ENCODE assay signal across 28 cellular contexts in genomic region chr7:140771826-140772225, GRCh38.
"Had no signal": no experiment of that assay in that cellular context is flagged by ENCODE, and none has a peak within 500 bp of the region (broad histone marks: within the 10 kb centered on the region; RNA-seq: fewer than 3 reads in every experiment).

No MANE protein-coding gene starts in this region.

- H3K4me3 Mint-ChIP-seq: activated CD4-positive, alpha-beta memory T cell treated with anti-CD3 and anti-CD28 coated beads, Interleukin-2, amount 10 ng/mL, durations not matched to agents 7 days and 5 days; activated CD4-positive, alpha-beta T cell treated with anti-CD3 and anti-CD28 coated beads for 36 hours; activated naive CD4-positive, alpha-beta T cell treated with anti-CD3 and anti-CD28 coated beads, Interleukin-2, amount 10 ng/mL, durations not matched to agents 7 days and 5 days; activated naive CD8-positive, alpha-beta T cell treated with anti-CD3 and anti-CD28 coated beads for 36 hours; activated T-helper 17 cell treated with anti-CD3 and anti-CD28 coated beads, Interleukin-2, amount 50 U/mL, for 72 hours; T-cell had no signal

- H3K9me3 Mint-ChIP-seq: activated CD4-positive, alpha-beta memory T cell treated with anti-CD3 and anti-CD28 coated beads, Interleukin-2, amount 10 ng/mL, durations not matched to agents 7 days and 5 days; activated naive CD4-positive, alpha-beta T cell treated with anti-CD3 and anti-CD28 coated beads, Interleukin-2, amount 10 ng/mL, durations not matched to agents 7 days and 5 days; activated naive CD8-positive, alpha-beta T cell treated with anti-CD3 and anti-CD28 coated beads for 36 hours; activated T-helper 17 cell treated with anti-CD3 and anti-CD28 coated beads, Interleukin-2, amount 50 U/mL, for 72 hours had no signal

- H3K27me3 ChIP-seq: brain microvascular endothelial cell, cardiac muscle cell had no signal

- H3K4me1 Mint-ChIP-seq: activated CD4-positive, alpha-beta memory T cell treated with anti-CD3 and anti-CD28 coated beads, Interleukin-2, amount 10 ng/mL, durations not matched to agents 7 days and 5 days; activated CD4-positive, alpha-beta T cell treated with anti-CD3 and anti-CD28 coated beads for 36 hours; activated naive CD4-positive, alpha-beta T cell treated with anti-CD3 and anti-CD28 coated beads, Interleukin-2, amount 10 ng/mL, durations not matched to agents 7 days and 5 days; activated naive CD8-positive, alpha-beta T cell treated with anti-CD3 and anti-CD28 coated beads for 36 hours; activated T-helper 17 cell treated with anti-CD3 and anti-CD28 coated beads, Interleukin-2, amount 50 U/mL, for 72 hours; T-cell had no signal

- H3K4me3 ChIP-seq: cardiac muscle cell, SK-N-MC had no signal

- H3K27me3 Mint-ChIP-seq: activated CD4-positive, alpha-beta memory T cell treated with anti-CD3 and anti-CD28 coated beads, Interleukin-2, amount 10 ng/mL, durations not matched to agents 7 days and 5 days; activated CD4-positive, alpha-beta T cell treated with anti-CD3 and anti-CD28 coated beads for 36 hours; activated naive CD4-positive, alpha-beta T cell treated with anti-CD3 and anti-CD28 coated beads, Interleukin-2, amount 10 ng/mL, durations not matched to agents 7 days and 5 days; activated naive CD8-positive, alpha-beta T cell treated with anti-CD3 and anti-CD28 coated beads for 36 hours; activated T-helper 17 cell treated with anti-CD3 and anti-CD28 coated beads, Interleukin-2, amount 50 U/mL, for 72 hours; T-cell had no signal

- DNase-seq: activated CD4-positive, alpha-beta memory T cell treated with anti-CD3 and anti-CD28 coated beads, Interleukin-2, amount 10 ng/mL, durations not matched to agents 7 days and 5 days; activated CD4-positive, alpha-beta T cell treated with anti-CD3 and anti-CD28 coated beads for 36 hours; activated CD4-positive, alpha-beta T cell treated with anti-CD3 and anti-CD28 coated beads, Interleukin-2, amount 50 U/mL, for 1 hour; activated gamma-delta T cell; activated naive CD4-positive, alpha-beta T cell treated with anti-CD3 and anti-CD28 coated beads, Interleukin-2, amount 10 ng/mL, durations not matched to agents 7 days and 5 days; activated naive CD8-positive, alpha-beta T cell treated with anti-CD3 and anti-CD28 coated beads for 36 hours; activated T-cell treated with anti-CD3 and anti-CD28 coated beads for 4 hours; activated T-cell treated with anti-CD3 and anti-CD28 coated beads, Interleukin-2, amount 50 U/mL, for 48 hours; brain microvascular endothelial cell; Karpas-422; MM.1S; NCI-H1105; NCI-H1436; NCI-H1694 treated with DMSO at 0.1 percent for 48 hours; NCI-H2029 treated with DMSO at 0.1 percent for 48 hours; NCI-H345; NCI-H510A; NCI-H526 treated with DMSO at 0.1 percent for 48 hours; NK-92 treated with Interleukin-12 subunit alpha and Interleukin-12 subunit beta, amount 100 ng/mL, for 24 hours; OCI-M1; RPMI8226; T-cell had no signal

- H3K27ac Mint-ChIP-seq: activated CD4-positive, alpha-beta memory T cell treated with anti-CD3 and anti-CD28 coated beads, Interleukin-2, amount 10 ng/mL, durations not matched to agents 7 days and 5 days; activated CD4-positive, alpha-beta T cell treated with anti-CD3 and anti-CD28 coated beads for 36 hours; activated naive CD4-positive, alpha-beta T cell treated with anti-CD3 and anti-CD28 coated beads, Interleukin-2, amount 10 ng/mL, durations not matched to agents 7 days and 5 days; activated naive CD8-positive, alpha-beta T cell treated with anti-CD3 and anti-CD28 coated beads for 36 hours; activated T-helper 17 cell treated with anti-CD3 and anti-CD28 coated beads, Interleukin-2, amount 50 U/mL, for 72 hours; T-cell had no signal

- H3K27ac ChIP-seq: brain microvascular endothelial cell, cardiac muscle cell, SK-N-MC, VCaP had no signal

- ATAC-seq: activated CD4-positive, alpha-beta T cell treated with anti-CD3 and anti-CD28 coated beads for 36 hours; activated T-helper 17 cell treated with anti-CD3 and anti-CD28 coated beads, Interleukin-2, amount 50 U/mL, for 72 hours; Panc1; Right ventricle myocardium inferior; T-cell had no signal
